ENCODE assay signal across 38 cellular contexts in the genomic region with DNA sequence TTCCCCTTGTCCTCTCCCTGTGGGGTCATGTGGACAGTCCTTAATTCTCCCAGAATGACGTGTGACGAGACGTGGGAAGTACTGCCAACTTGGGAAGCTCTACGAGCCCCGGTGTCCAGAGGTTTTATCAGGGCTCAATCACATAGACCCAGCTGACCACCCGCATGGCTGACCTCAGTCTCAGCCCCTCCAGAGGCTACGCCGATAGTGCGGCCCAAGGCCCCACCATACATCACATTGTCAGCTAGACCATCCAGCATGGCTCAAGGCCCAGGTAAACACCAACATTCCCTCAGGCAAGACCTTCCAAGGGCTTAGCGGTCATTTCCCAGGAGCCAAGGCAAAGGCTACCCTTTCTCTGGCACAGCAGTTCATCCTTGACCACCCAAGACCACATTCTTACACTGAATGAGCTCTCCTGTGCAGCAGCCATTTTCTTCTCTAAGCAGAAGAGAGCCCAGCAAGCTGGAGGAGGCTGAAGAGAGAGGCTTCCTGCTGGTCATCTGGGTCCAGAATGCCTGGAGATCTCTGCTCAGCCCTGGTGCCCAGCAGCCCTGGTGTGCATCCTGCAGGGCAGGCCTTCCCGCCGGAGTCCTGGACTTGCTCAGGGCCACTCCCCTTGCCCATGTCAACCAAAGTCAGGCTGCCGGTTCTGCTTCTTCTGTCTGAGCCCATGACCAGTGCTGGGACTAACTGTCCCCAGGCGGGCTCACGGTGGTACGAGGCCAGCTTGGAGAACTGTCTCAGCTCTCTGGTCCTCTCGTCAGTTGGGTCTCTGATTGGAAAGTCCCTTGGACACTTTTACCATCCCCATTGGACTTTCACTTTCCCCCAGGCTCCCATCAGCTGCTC. TPM values are rescaled to one million over a fixed set of nuclear protein-coding genes. Genes with fewer than 3 reads are reported as not detected.
DNase-seq lines count a peak whose midpoint lies in the region; ATAC-seq and TF ChIP-seq lines count a peak whose summit lies in the region.
"Had no signal": no experiment of that assay in that cellular context is flagged by ENCODE, and none has a peak within 500 bp of the region (broad histone marks: within the 10 kb centered on the region; RNA-seq: fewer than 3 reads in every experiment).

No MANE protein-coding gene starts in this region.

- DNase-seq in activated naive CD8-positive, alpha-beta T cell treated with anti-CD3 and anti-CD28 coated beads, Interleukin-2, amount 10 ng/mL, durations not matched to agents 7 days and 5 days: peak; percentile 21
- no peak for DNase-seq in activated naive CD8-positive, alpha-beta T cell treated with anti-CD3 and anti-CD28 coated beads for 36 hours
- peak; percentile 67 for DNase-seq in coronary artery (ENCODE audit: low spot score)
- peak; percentile 73 for DNase-seq in osteocyte (ENCODE audit: extremely low spot score, unreplicated experiment)
- DNase-seq in tibial artery: peak; percentile 9 to 32
- DNase-seq in A172 (ENCODE audit: low spot score): no peak
- no peak for DNase-seq in HEK293T (ENCODE audit: extremely low spot score)
- DNase-seq: ACHN; activated CD4-positive, alpha-beta T cell treated with anti-CD3 and anti-CD28 coated beads, Interleukin-2, amount 50 U/mL, for 1 hour; activated naive CD4-positive, alpha-beta T cell treated with Interleukin-2 at 50 U/mL for 16 hours; activated T-cell treated with anti-CD3 and anti-CD28 coated beads, Interleukin-2, amount 50 U/mL, for 72 hours; amniotic stem cell; CD8-positive, alpha-beta T cell; cerebellar nuclear complex; esophagus squamous epithelium; foreskin keratinocyte; kidney glomerular epithelial cell; NCI-H1436; NCI-H2081; NCI-H2227 treated with DMSO at 0.1 percent for 48 hours; NCI-H69; PC-9; SHP77 treated with DMSO at 0.1 percent for 48 hours; stimulated activated CD8-positive, alpha-beta memory T cell treated with anti-CD3 and anti-CD28 coated beads, Interleukin-4, amount 100 ng/mL, for 48 hours; SW 1271 had no signal

- POLR2A ChIA-PET in activated naive CD8-positive, alpha-beta T cell treated with anti-CD3 and anti-CD28 coated beads, Interleukin-2, amount 10 ng/mL, durations not matched to agents 7 days and 5 days (lab: Charles Lee): no interaction called here
- POLR2A ChIA-PET in HEK293T (lab: Yijun Ruan, JAX): no interaction called here

- no peak for ATAC-seq in activated naive CD8-positive, alpha-beta T cell treated with anti-CD3 and anti-CD28 coated beads, Interleukin-2, amount 10 ng/mL, durations not matched to agents 7 days and 5 days (ENCODE audit: low read depth)
- no peak for ATAC-seq in HG02588 (IDR thresholded peaks at IDR 0.05; ENCODE audit: unreplicated experiment)
- ATAC-seq: activated T-cell treated with anti-CD3 and anti-CD28 coated beads, Interleukin-2, amount 50 U/mL, for 72 hours; CD8-positive, alpha-beta T cell; foreskin keratinocyte; GM12878; natural killer cell treated with Interleukin-12 subunit alpha and Interleukin-12 subunit beta and Interleukin-15 and Interleukin-18, amount 100 ng/mL, for 72 hours had no signal

- H3K4me3 Mint-ChIP-seq in activated naive CD8-positive, alpha-beta T cell treated with anti-CD3 and anti-CD28 coated beads, Interleukin-2, amount 10 ng/mL, durations not matched to agents 7 days and 5 days: no peak overlapping the region
- H3K4me3 Mint-ChIP-seq in activated naive CD8-positive, alpha-beta T cell treated with anti-CD3 and anti-CD28 coated beads for 36 hours: no peak overlapping the region
- H3K4me3 Mint-ChIP-seq in osteocyte (ENCODE audit: unreplicated experiment): no peak overlapping the region
- H3K4me3 Mint-ChIP-seq: activated T-cell treated with anti-CD3 and anti-CD28 coated beads, Interleukin-2, amount 50 U/mL, for 72 hours; B cell; brain; CD8-positive, alpha-beta T cell; natural killer cell treated with Interleukin-12 subunit alpha and Interleukin-12 subunit beta and Interleukin-15 and Interleukin-18, amount 100 ng/mL, for 72 hours; stimulated activated naive CD8-positive, alpha-beta T cell treated with anti-CD3 and anti-CD28 coated beads, Interleukin-15, Interleukin-2, amounts not matched to agents 100 ng/mL and 50 ng/mL, for 24 hours had no signal

- H3K4me3 ChIP-seq in coronary artery: no peak overlapping the region
- H3K4me3 ChIP-seq in tibial artery: no peak overlapping the region
- H3K4me3 ChIP-seq: dorsolateral prefrontal cortex, esophagus squamous epithelium, GM12878, HAP-1, lung, PC-9, tibial nerve had no signal

- no peak for TF ChIP-seq CTCF in coronary artery (IDR thresholded peaks at IDR 0.05)
- TF ChIP-seq CTCF in osteocyte (IDR thresholded peaks at IDR 0.05): no peak
- no peak for TF ChIP-seq CTCF in tibial artery (IDR thresholded peaks at IDR 0.05)

- peaks cover 2% of the 10 kb centered on the region for H3K4me1 Mint-ChIP-seq in activated naive CD8-positive, alpha-beta T cell treated with anti-CD3 and anti-CD28 coated beads, Interleukin-2, amount 10 ng/mL, durations not matched to agents 7 days and 5 days
- H3K4me1 Mint-ChIP-seq in activated naive CD8-positive, alpha-beta T cell treated with anti-CD3 and anti-CD28 coated beads for 36 hours: no peaks in the 10 kb centered on the region
- peaks cover 2% of the 10 kb centered on the region for H3K4me1 Mint-ChIP-seq in osteocyte (ENCODE audit: unreplicated experiment)
- H3K4me1 Mint-ChIP-seq: B cell, brain had no signal

- H3K36me3 Mint-ChIP-seq in activated naive CD8-positive, alpha-beta T cell treated with anti-CD3 and anti-CD28 coated beads, Interleukin-2, amount 10 ng/mL, durations not matched to agents 7 days and 5 days: no peaks in the 10 kb centered on the region
- no peaks in the 10 kb centered on the region for H3K36me3 Mint-ChIP-seq in activated naive CD8-positive, alpha-beta T cell treated with anti-CD3 and anti-CD28 coated beads for 36 hours
- H3K36me3 Mint-ChIP-seq in osteocyte (ENCODE audit: unreplicated experiment): no peaks in the 10 kb centered on the region
- H3K36me3 Mint-ChIP-seq: brain; CD8-positive, alpha-beta T cell; natural killer cell treated with Interleukin-12 subunit alpha and Interleukin-12 subunit beta and Interleukin-15 and Interleukin-18, amount 100 ng/mL, for 72 hours had no signal

- peaks cover 4% of the 10 kb centered on the region for H3K27me3 Mint-ChIP-seq in activated naive CD8-positive, alpha-beta T cell treated with anti-CD3 and anti-CD28 coated beads, Interleukin-2, amount 10 ng/mL, durations not matched to agents 7 days and 5 days
- H3K27me3 Mint-ChIP-seq in activated naive CD8-positive, alpha-beta T cell treated with anti-CD3 and anti-CD28 coated beads for 36 hours: no peaks in the 10 kb centered on the region
- no peaks in the 10 kb centered on the region for H3K27me3 Mint-ChIP-seq in osteocyte (ENCODE audit: unreplicated experiment)
- H3K27me3 Mint-ChIP-seq: B cell; natural killer cell treated with Interleukin-12 subunit alpha and Interleukin-12 subunit beta and Interleukin-15 and Interleukin-18, amount 100 ng/mL, for 72 hours had no signal

- no peaks in the 10 kb centered on the region for H3K9me3 Mint-ChIP-seq in activated naive CD8-positive, alpha-beta T cell treated with anti-CD3 and anti-CD28 coated beads, Interleukin-2, amount 10 ng/mL, durations not matched to agents 7 days and 5 days
- no peaks in the 10 kb centered on the region for H3K9me3 Mint-ChIP-seq in activated naive CD8-positive, alpha-beta T cell treated with anti-CD3 and anti-CD28 coated beads for 36 hours
- no peaks in the 10 kb centered on the region for H3K9me3 Mint-ChIP-seq in osteocyte (ENCODE audit: unreplicated experiment)
- H3K9me3 Mint-ChIP-seq: activated T-cell treated with anti-CD3 and anti-CD28 coated beads, Interleukin-2, amount 50 U/mL, for 72 hours; CD8-positive, alpha-beta T cell; natural killer cell treated with Interleukin-12 subunit alpha and Interleukin-12 subunit beta and Interleukin-15 and Interleukin-18, amount 100 ng/mL, for 72 hours; stimulated activated naive CD8-positive, alpha-beta T cell treated with anti-CD3 and anti-CD28 coated beads, Interleukin-15, Interleukin-2, amounts not matched to agents 100 ng/mL and 50 ng/mL, for 24 hours had no signal

- intact Hi-C loops in tibial artery (cut with DNase I; ENCODE audit: low total_unique reads): no loop called here

- H3K27ac ChIP-seq in coronary artery: no peak overlapping the region
- no peak overlapping the region for H3K27ac ChIP-seq in tibial artery
- H3K27ac ChIP-seq: dorsolateral prefrontal cortex, esophagus squamous epithelium, foreskin keratinocyte, PC-9, tibial nerve had no signal

- CTCF ChIA-PET in HEK293T (lab: Yijun Ruan, JAX): no interaction called here

- peaks cover 0 to 23% of the 10 kb centered on the region in 2 donors for H3K27me3 ChIP-seq in tibial artery

- H3K9me3 ChIP-seq in tibial artery: no peaks in the 10 kb centered on the region
- H3K9me3 ChIP-seq: esophagus squamous epithelium, HAP-1, tibial nerve had no signal

- H3K27ac Mint-ChIP-seq in activated naive CD8-positive, alpha-beta T cell treated with anti-CD3 and anti-CD28 coated beads, Interleukin-2, amount 10 ng/mL, durations not matched to agents 7 days and 5 days: no peak overlapping the region
- no peak overlapping the region for H3K27ac Mint-ChIP-seq in activated naive CD8-positive, alpha-beta T cell treated with anti-CD3 and anti-CD28 coated beads for 36 hours
- H3K27ac Mint-ChIP-seq in osteocyte (ENCODE audit: unreplicated experiment): no peak overlapping the region
- H3K27ac Mint-ChIP-seq: activated T-cell treated with anti-CD3 and anti-CD28 coated beads, Interleukin-2, amount 50 U/mL, for 72 hours; B cell; brain; CD8-positive, alpha-beta T cell; natural killer cell treated with Interleukin-12 subunit alpha and Interleukin-12 subunit beta and Interleukin-15 and Interleukin-18, amount 100 ng/mL, for 72 hours; stimulated activated naive CD8-positive, alpha-beta T cell treated with anti-CD3 and anti-CD28 coated beads, Interleukin-15, Interleukin-2, amounts not matched to agents 100 ng/mL and 50 ng/mL, for 24 hours had no signal

- no peaks in the 10 kb centered on the region for H3K36me3 ChIP-seq in tibial artery
- H3K36me3 ChIP-seq: esophagus squamous epithelium, HAP-1, tibial nerve had no signal

- H3K4me1 ChIP-seq in tibial artery: peaks cover 0 to 13% (median 10%) of the 10 kb centered on the region in 4 donors
- H3K4me1 ChIP-seq: foreskin keratinocyte, HAP-1 had no signal

RNA-seq across cellular contexts. Expression of gene F10, which starts 7.9 kb away (rescaled TPM):
- not detected for total RNA-seq in activated naive CD8-positive, alpha-beta T cell treated with anti-CD3 and anti-CD28 coated beads, Interleukin-2, amount 10 ng/mL, durations not matched to agents 7 days and 5 days
- not detected for total RNA-seq in activated naive CD8-positive, alpha-beta T cell treated with anti-CD3 and anti-CD28 coated beads for 36 hours
- 1.8 and 2.0 TPM in 2 replicates for total RNA-seq in osteocyte
- total RNA-seq in A172 (2014; rRNA removed; shearing (Covaris generic)): 0.29 and 0.36 TPM in 2 replicates
- total RNA-seq: activated T-cell treated with anti-CD3 and anti-CD28 coated beads, Interleukin-2, amount 50 U/mL, for 72 hours; B cell; CD8-positive, alpha-beta T cell; foreskin keratinocyte; GM12878; natural killer cell treated with Interleukin-12 subunit alpha and Interleukin-12 subunit beta and Interleukin-15 and Interleukin-18, amount 100 ng/mL, for 72 hours; PC-9 had no signal

RNA-seq across cellular contexts. Expression of gene F7, which starts 9.1 kb away (rescaled TPM):
- total RNA-seq in activated naive CD8-positive, alpha-beta T cell treated with anti-CD3 and anti-CD28 coated beads, Interleukin-2, amount 10 ng/mL, durations not matched to agents 7 days and 5 days: under 1 TPM in 1 of 2 experiments, not detected in 1; 0.31 TPM
- under 1 TPM; 0.49 to 0.94 TPM for total RNA-seq in activated naive CD8-positive, alpha-beta T cell treated with anti-CD3 and anti-CD28 coated beads for 36 hours
- not detected in 2 replicates for total RNA-seq in osteocyte
- 0.05 TPM in 1 of 2 replicates, not detected in the other for total RNA-seq in A172 (2014; rRNA removed; shearing (Covaris generic))
- total RNA-seq: activated T-cell treated with anti-CD3 and anti-CD28 coated beads, Interleukin-2, amount 50 U/mL, for 72 hours; B cell; CD8-positive, alpha-beta T cell; esophagus squamous epithelium; foreskin keratinocyte; GM12878; LHCN-M2; natural killer cell treated with Interleukin-12 subunit alpha and Interleukin-12 subunit beta and Interleukin-15 and Interleukin-18, amount 100 ng/mL, for 72 hours; PC-9; tibial nerve had no signal

RNA-seq across cellular contexts. Expression of gene PROZ, which starts 43.7 kb away (rescaled TPM):
- not detected for total RNA-seq in activated naive CD8-positive, alpha-beta T cell treated with anti-CD3 and anti-CD28 coated beads, Interleukin-2, amount 10 ng/mL, durations not matched to agents 7 days and 5 days
- total RNA-seq in activated naive CD8-positive, alpha-beta T cell treated with anti-CD3 and anti-CD28 coated beads for 36 hours: under 1 TPM in 1 of 2 experiments, not detected in 1; 0.14 TPM
- not detected in 2 replicates for total RNA-seq in osteocyte
- total RNA-seq in A172 (2014; rRNA removed; shearing (Covaris generic)): not detected in 2 replicates
- total RNA-seq: activated T-cell treated with anti-CD3 and anti-CD28 coated beads, Interleukin-2, amount 50 U/mL, for 72 hours; B cell; CD8-positive, alpha-beta T cell; esophagus squamous epithelium; foreskin keratinocyte; GM12878; LHCN-M2; lung; mucosa of gallbladder; natural killer cell treated with Interleukin-12 subunit alpha and Interleukin-12 subunit beta and Interleukin-15 and Interleukin-18, amount 100 ng/mL, for 72 hours; omental fat pad; PC-9; tibial nerve had no signal

Comparison
In these comparisons a context has a peak if more than half of its experiments do, and no peak if none do; other contexts are left out.
1. DNase-seq: peak in activated naive CD8-positive, alpha-beta T cell treated with anti-CD3 and anti-CD28 coated beads, Interleukin-2, amount 10 ng/mL, durations not matched to agents 7 days and 5 days (single experiment), coronary artery (single experiment), osteocyte (single experiment) and tibial artery (2 of 2); none in activated naive CD8-positive, alpha-beta T cell treated with anti-CD3 and anti-CD28 coated beads for 36 hours (single experiment), A172 (single experiment) and HEK293T (single experiment).